In the genomic region with DNA sequence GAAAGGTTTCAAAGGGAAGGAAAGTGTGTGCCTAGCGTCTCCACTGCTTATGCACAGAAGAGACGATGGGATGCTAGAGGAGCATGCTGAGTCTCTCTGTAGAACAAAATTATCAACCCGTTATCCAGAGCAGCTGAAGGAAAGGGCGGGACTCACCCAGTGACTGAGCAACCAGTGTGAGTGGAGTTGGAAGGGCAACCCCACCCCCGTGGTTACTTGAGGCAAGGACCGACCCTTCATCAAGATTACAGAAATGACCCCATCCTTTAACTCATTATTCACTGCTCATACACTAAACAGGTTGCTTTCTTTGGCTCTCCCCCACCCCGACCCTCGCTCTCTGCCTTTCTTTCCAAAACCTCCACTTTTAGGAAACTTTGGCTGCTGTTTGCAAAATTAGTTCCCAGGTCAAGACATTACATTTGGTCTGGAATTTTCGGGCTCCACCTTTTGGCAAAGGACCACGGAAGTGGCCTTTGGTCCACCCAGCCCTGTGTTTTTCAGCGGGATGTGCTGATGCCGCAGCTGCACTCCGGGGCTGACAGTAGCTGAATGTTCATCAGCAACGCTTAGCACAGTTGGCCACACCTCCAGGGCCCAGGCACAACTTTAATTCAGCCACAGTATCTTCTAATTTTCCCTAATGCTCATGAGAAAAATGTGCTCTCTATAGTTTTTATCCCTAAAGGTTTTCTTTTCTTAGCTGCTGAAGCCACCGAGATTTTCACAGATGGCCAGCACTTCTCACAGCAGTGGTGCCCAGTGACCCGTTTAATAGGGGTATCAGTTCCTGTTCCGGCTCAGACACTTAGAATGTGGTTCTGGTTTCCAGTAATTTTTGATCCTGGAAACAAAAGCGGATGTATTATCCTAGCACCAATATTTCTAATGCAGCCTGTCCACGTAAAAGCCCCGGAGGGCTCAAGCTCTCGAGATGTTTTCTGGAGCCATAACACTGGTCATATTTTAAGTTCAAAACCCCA, we compare ENCODE assay signal across 13 cellular contexts.
A peak's percentile ranks its signal among the peaks of the same experiment; 100 is the strongest.
DNase-seq lines count a peak whose midpoint lies in the region; ATAC-seq, FAIRE-seq and TF ChIP-seq lines count a peak whose summit lies in the region.
"Had no signal": no experiment of that assay in that cellular context is flagged by ENCODE, and none has a peak within 500 bp of the region (broad histone marks: within the 10 kb centered on the region; RNA-seq: fewer than 3 reads in every experiment).

No MANE protein-coding gene starts in this region.

- H3K4me2 ChIP-seq in HepG2 (ENCODE audit: low read depth, low read length), result no peak overlapping the region

- no peak for TF ChIP-seq EP300 in HepG2 (IDR thresholded peaks at IDR 0.05; ENCODE audit: low read depth in 2 of 2, low read length in 2 of 2)
- TF ChIP-seq EP300 in HepG2 (CRISPR knock-in tag; IDR thresholded peaks at IDR 0.05; ENCODE audit: borderline replicate concordance), result no peak

- CTCF ChIA-PET in HepG2 (lab: Yijun Ruan, JAX; ENCODE audit: low intra/inter-chr PET ratio, low total read pairs), result no interaction called here

- FAIRE-seq in HepG2 (lab: Jason Lieb, UNC) (no peak), GM19239 (lab: Jason Lieb, UNC) (no peak)

- H3K4me3 ChIP-seq in liver (ENCODE audit: low read depth in 1 of 3, low read length in 3 of 3), result no peak overlapping the region
- H3K4me3 ChIP-seq in HepG2 (replicated peaks in 1 of 3; ENCODE audit: insufficient read depth in 1 of 3, low read depth in 2 of 3, low read length in 3 of 3), result no peak overlapping the region
- no peak overlapping the region for H3K4me3 ChIP-seq in uterus

- no peaks in the 10 kb centered on the region for H3K9me3 ChIP-seq in liver (ENCODE audit: control insufficient read depth in 4 of 4, low read length in 3 of 4)
- H3K9me3 ChIP-seq in HepG2 (ENCODE audit: low read length), result no peaks in the 10 kb centered on the region
- no peaks in the 10 kb centered on the region for H3K9me3 ChIP-seq in uterus

- H3K79me2 ChIP-seq in HepG2 (ENCODE audit: insufficient read depth, low read length), result no peaks in the 10 kb centered on the region

- TF ChIP-seq CTCF in liver (IDR thresholded peaks at IDR 0.05; ENCODE audit: low read depth, low read length, missing input control) (no peak), HepG2 (CRISPR knock-in tag; IDR thresholded peaks at IDR 0.05) (no peak), uterus (IDR thresholded peaks at IDR 0.05) (no peak)

- TF ChIP-seq RAD21 in liver (IDR thresholded peaks at IDR 0.05) (no peak), HepG2 (CRISPR knock-in tag; IDR thresholded peaks at IDR 0.05) (no peak)

- intact Hi-C loops in HepG2 (cut with micrococcal nuclease; ENCODE audit: unreplicated experiment) (loop anchor here (5.0 kb wide), 1 partner anchor 555 kb away; no protein-coding TSS in a partner anchor), uterus (cut with DNase I; ENCODE audit: low total_unique reads) (loop anchor here (10.0 kb wide), 1 partner anchor 552 kb away; no protein-coding TSS in a partner anchor)

- no peak overlapping the region for H2AFZ ChIP-seq in HepG2 (ENCODE audit: low read length)

- no TSS peak for BruUV-seq in HepG2 (replicated peaks; lab: Mats Ljungman, UMichigan)

- 58% methylated on average over 21 of the region's 21 CpGs for WGBS in liver
- 32% methylated on average over 21 of the region's 21 CpGs for WGBS in HepG2 (ENCODE audit: low lambda C conversion rate)

- H3K9ac ChIP-seq in liver (ENCODE audit: low read depth in 1 of 2, low read length in 2 of 2) (no peak overlapping the region), HepG2 (ENCODE audit: insufficient read depth, low read depth, low read length) (no peak overlapping the region)

- H3K27me3 ChIP-seq in liver (ENCODE audit: control insufficient read depth in 4 of 4, insufficient read depth in 4 of 4, low read length in 3 of 4) (peaks cover 0 to 6% (median 3%) of the 10 kb centered on the region in 4 donors), HepG2 (ENCODE audit: control insufficient read depth in 1 of 2, insufficient read depth in 2 of 2, low read length in 2 of 2) (no peaks in the 10 kb centered on the region), uterus (no peaks in the 10 kb centered on the region)

- H3K4me1 ChIP-seq in liver (ENCODE audit: control insufficient read depth in 4 of 4, insufficient read depth in 4 of 4, low read length in 3 of 4) (no peaks in the 10 kb centered on the region), HepG2 (ENCODE audit: insufficient read depth, low read length) (no peaks in the 10 kb centered on the region), uterus (no peaks in the 10 kb centered on the region)

- in situ Hi-C loops in HepG2 (cut with HindIII; ENCODE audit: extremely low pct_ligation_motif_present, low pct_unique_long_range_greater_than_20kb), result no loop called here

- no peak for TF ChIP-seq POLR2A in HepG2 (IDR thresholded peaks at IDR 0.05; ENCODE audit: insufficient read depth in 1 of 2, low read depth in 2 of 2, low read length in 2 of 2)
- TF ChIP-seq POLR2A in uterus (IDR thresholded peaks at IDR 0.05), result no peak

- H3K27ac ChIP-seq in liver (ENCODE audit: low read depth in 1 of 2, low read length in 2 of 2) (no peak overlapping the region), HepG2 (ENCODE audit: extremely low read length, insufficient read depth, low read length) (no peak overlapping the region), uterus (peak overlapping the region; percentile 3 to 39)

- no peak for ATAC-seq in HepG2
- ATAC-seq: naive thymus-derived CD8-positive, alpha-beta T cell had no signal

- POLR2A ChIA-PET in HepG2 (lab: Yijun Ruan, JAX), result no interaction called here

- H4K20me1 ChIP-seq in HepG2 (ENCODE audit: insufficient read depth, low read length), result no peaks in the 10 kb centered on the region

- H3K36me3 ChIP-seq in liver (ENCODE audit: control insufficient read depth in 4 of 4, insufficient read depth in 3 of 4, low read depth in 1 of 4, low read length in 3 of 4) (no peaks in the 10 kb centered on the region), HepG2 (replicated peaks in 1 of 2; ENCODE audit: control insufficient read depth in 1 of 2, insufficient read depth in 2 of 2, low read length in 2 of 2) (no peaks in the 10 kb centered on the region), uterus (no peaks in the 10 kb centered on the region)

- DNase-seq in HepG2 (ENCODE audit: low spot score) (no peak), cerebellar cortex (ENCODE audit: low spot score) (peak; percentile 63), mesenteric fat pad (ENCODE audit: low spot score) (peak; percentile 88), uterus (peak; percentile 28 to 50), D341Med (ENCODE audit: low spot score) (no peak), GM19239 (ENCODE audit: insufficient read length, low spot score) (no peak)
- no peak for DNase-seq in activated CD4-positive, alpha-beta T cell treated with anti-CD3 and anti-CD28 coated beads for 1 hour
- DNase-seq: activated CD4-positive, alpha-beta T cell treated with anti-CD3 and anti-CD28 coated beads, Interleukin-2, amount 50 U/mL, for 4 hours; activated naive CD4-positive, alpha-beta T cell treated with anti-CD3 and anti-CD28 coated beads, Interleukin-2, amount 10 ng/mL, durations not matched to agents 7 days and 5 days; Calu3; Kasumi-1; naive thymus-derived CD8-positive, alpha-beta T cell had no signal

TF ChIP-seq in liver, 16 proteins besides CTCF, POLR2A, EP300 and RAD21 (continues in another document):
- peak; percentile 47 for TF ChIP-seq NR2F2 (IDR thresholded peaks at IDR 0.05)

TF ChIP-seq in HepG2, 621 proteins besides CTCF, POLR2A, EP300 and RAD21 (continues in another document):
- TF ChIP-seq ZNF292 (CRISPR knock-in tag; IDR thresholded peaks at IDR 0.05; ENCODE audit: borderline replicate concordance, low read depth) (no peak), ZNF713 (CRISPR knock-in tag; IDR thresholded peaks at IDR 0.05) (no peak), HHEX (CRISPR knock-in tag; IDR thresholded peaks at IDR 0.05) (no peak), HIVEP1 (CRISPR knock-in tag; IDR thresholded peaks at IDR 0.05) (no peak), ZNF468 (CRISPR knock-in tag; IDR thresholded peaks at IDR 0.05) (no peak)
- TF ChIP-seq, protein P1, sequence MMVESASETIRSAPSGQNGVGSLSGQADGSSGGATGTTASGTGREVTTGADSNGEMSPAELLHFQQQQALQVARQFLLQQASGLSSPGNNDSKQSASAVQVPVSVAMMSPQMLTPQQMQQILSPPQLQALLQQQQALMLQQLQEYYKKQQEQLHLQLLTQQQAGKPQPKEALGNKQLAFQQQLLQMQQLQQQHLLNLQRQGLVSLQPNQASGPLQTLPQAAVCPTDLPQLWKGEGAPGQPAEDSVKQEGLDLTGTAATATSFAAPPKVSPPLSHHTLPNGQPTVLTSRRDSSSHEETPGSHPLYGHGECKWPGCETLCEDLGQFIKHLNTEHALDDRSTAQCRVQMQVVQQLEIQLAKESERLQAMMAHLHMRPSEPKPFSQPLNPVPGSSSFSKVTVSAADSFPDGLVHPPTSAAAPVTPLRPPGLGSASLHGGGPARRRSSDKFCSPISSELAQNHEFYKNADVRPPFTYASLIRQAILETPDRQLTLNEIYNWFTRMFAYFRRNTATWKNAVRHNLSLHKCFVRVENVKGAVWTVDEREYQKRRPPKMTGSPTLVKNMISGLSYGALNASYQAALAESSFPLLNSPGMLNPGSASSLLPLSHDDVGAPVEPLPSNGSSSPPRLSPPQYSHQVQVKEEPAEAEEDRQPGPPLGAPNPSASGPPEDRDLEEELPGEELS (CRISPR knock-in tag; IDR thresholded peaks at IDR 0.05), result no peak
- TF ChIP-seq, protein P2, sequence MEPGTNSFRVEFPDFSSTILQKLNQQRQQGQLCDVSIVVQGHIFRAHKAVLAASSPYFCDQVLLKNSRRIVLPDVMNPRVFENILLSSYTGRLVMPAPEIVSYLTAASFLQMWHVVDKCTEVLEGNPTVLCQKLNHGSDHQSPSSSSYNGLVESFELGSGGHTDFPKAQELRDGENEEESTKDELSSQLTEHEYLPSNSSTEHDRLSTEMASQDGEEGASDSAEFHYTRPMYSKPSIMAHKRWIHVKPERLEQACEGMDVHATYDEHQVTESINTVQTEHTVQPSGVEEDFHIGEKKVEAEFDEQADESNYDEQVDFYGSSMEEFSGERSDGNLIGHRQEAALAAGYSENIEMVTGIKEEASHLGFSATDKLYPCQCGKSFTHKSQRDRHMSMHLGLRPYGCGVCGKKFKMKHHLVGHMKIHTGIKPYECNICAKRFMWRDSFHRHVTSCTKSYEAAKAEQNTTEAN (CRISPR knock-in tag; conservative IDR thresholded peaks at IDR 0.05), result no peak
- TF ChIP-seq, protein P3, sequence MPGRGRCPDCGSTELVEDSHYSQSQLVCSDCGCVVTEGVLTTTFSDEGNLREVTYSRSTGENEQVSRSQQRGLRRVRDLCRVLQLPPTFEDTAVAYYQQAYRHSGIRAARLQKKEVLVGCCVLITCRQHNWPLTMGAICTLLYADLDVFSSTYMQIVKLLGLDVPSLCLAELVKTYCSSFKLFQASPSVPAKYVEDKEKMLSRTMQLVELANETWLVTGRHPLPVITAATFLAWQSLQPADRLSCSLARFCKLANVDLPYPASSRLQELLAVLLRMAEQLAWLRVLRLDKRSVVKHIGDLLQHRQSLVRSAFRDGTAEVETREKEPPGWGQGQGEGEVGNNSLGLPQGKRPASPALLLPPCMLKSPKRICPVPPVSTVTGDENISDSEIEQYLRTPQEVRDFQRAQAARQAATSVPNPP (CRISPR knock-in tag; IDR thresholded peaks at IDR 0.05), result no peak

Comparison
In these comparisons a context has a peak if more than half of its experiments do, and no peak if none do; other contexts are left out.
1. H3K27ac ChIP-seq: peak in uterus (2 of 2); none in liver (0 of 2) and HepG2 (single experiment).
2. DNase-seq: peak in cerebellar cortex (single experiment), mesenteric fat pad (single experiment) and uterus (2 of 2); none in HepG2 (single experiment), activated CD4-positive, alpha-beta T cell treated with anti-CD3 and anti-CD28 coated beads for 1 hour (single experiment), D341Med (single experiment) and GM19239 (single experiment).